1 cellular context compared by ENCODE assay signal in the genomic region with DNA sequence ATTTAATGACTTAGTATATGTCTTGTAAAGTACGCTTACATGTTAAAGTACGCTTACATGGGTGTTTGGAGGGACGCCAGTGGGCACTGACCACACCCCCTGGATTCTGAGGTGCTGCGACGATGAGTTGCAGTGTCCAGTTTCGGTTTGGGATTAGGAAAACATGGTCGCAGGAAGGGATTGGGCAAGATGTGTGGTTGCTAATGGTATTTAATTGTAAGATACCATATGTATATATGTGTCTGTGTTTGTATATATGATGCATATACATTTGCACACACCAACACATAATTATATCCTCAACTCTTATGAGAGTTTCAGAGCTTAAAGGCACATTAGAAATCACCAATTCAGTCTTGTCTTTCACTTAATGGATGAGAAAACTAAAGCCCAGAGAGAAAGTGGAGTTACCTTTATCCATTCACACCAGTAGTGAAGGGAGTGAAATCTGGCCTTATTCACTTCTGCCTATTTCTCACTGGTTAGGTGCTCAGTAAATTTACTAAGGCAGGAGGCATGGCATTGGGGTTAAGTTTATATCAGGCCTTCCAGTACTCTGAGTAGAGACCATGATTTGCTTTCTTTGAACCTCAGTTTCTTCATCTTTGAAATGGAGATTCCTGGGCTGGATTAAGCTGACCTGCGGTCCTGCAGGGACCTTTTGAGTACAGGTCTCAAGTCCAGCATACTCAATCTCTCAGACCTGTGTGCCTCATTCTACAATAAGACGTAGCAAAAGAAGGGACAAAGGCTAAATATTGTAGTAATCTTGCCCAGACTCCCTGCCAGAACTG.
TF ChIP-seq lines count a peak whose summit lies in the region.

No MANE protein-coding gene starts in this region.

TF ChIP-seq in K562, 482 proteins besides CTCF, POLR2A, EP300 and RAD21 (continued from another document and continues in another):
- TF ChIP-seq MGA (IDR thresholded peaks at IDR 0.05) (no peak), NR2C2 (CRISPR knock-in tag; IDR thresholded peaks at IDR 0.05) (no peak), NR2C2 (tag; IDR thresholded peaks at IDR 0.05) (no peak), SMC3 (conservative IDR thresholded peaks at IDR 0.05; ENCODE audit: insufficient read depth, low read depth, low read length) (no peak), CHCHD3 (CRISPR knock-in tag; IDR thresholded peaks at IDR 0.05) (no peak), TFAM (CRISPR knock-in tag; conservative IDR thresholded peaks at IDR 0.05) (no peak), MNT (conservative IDR thresholded peaks at IDR 0.05) (no peak), SP1 (CRISPR knock-in tag; IDR thresholded peaks at IDR 0.05) (peak; percentile 35; the same call in 1 of the 2 replicates), EGR1 (conservative IDR thresholded peaks at IDR 0.05) (no peak), ZNF766 (CRISPR knock-in tag; conservative IDR thresholded peaks at IDR 0.05) (no peak), ELF1 (tag; IDR thresholded peaks at IDR 0.05) (no peak), PTRF (tag; IDR thresholded peaks at IDR 0.05) (no peak), COPS2 (conservative IDR thresholded peaks at IDR 0.05) (no peak), FOXK2 (conservative IDR thresholded peaks at IDR 0.05 in 1 of 2, IDR thresholded peaks at IDR 0.05 in 1 of 2; ENCODE audit: low read depth in 2 of 2) (peak; percentile 50 to 56; a peak in 3 of 4 replicates), RREB1 (CRISPR knock-in tag; IDR thresholded peaks at IDR 0.05) (no peak), ATF2 (CRISPR knock-in tag; IDR thresholded peaks at IDR 0.05) (no peak), HDAC2 (IDR thresholded peaks at IDR 0.05) (no peak; the same call in 1 of the 2 replicates)
